16 cellular contexts compared by ENCODE assay signal in the genomic region with DNA sequence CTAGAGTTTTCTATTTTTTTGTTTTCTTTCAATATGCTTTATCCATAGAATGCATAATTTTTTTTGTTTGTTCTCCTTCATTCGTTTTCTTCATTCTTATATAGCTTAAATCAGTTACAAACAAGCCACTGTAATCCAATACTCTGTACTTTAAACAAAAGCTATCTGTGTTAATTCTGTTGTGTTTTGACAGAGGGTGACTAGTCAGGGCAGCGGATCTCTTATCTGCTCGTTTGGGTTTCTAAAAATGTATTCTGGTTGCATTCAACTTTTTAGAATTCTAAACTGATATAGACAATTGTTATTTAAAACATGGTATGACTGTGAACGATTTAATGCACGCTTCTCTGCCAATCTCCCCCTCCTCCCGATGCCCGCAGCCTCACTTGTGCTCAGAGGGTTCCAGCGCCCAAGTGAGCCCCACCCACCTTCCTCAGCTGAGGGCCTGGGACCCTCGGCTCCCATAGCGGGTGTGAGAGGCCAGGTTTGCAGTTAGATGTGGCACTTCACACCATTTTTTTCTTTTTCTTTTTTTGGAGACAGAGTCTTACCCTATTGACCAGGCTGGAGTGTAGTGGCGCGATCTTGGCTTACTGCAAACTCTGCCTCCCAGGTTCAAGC. TPM values are rescaled to one million over a fixed set of nuclear protein-coding genes. Genes with fewer than 3 reads are reported as not detected.
A peak's percentile ranks its signal among the peaks of the same experiment; 100 is the strongest.
DNase-seq lines count a peak whose midpoint lies in the region; ATAC-seq and TF ChIP-seq lines count a peak whose summit lies in the region.
"Had no signal": no experiment of that assay in that cellular context is flagged by ENCODE, and none has a peak within 500 bp of the region (broad histone marks: within the 10 kb centered on the region; RNA-seq: fewer than 3 reads in every experiment).

No MANE protein-coding gene starts in this region.

- peak; percentile 58 for DNase-seq in activated effector memory CD4-positive, alpha-beta T cell treated with anti-CD3 and anti-CD28 coated beads, Interleukin-2, amount 50 U/mL, for 16 hours
- DNase-seq in activated effector memory CD4-positive, alpha-beta T cell treated with Interleukin-2 at 50 U/mL for 16 hours: no peak
- no peak for DNase-seq in activated CD8-positive, alpha-beta T cell treated with anti-CD3 and anti-CD28 coated beads for 36 hours
- DNase-seq in foreskin melanocyte (peak; percentile 36), CD14-positive monocyte (ENCODE audit: low spot score) (no peak), CD1c-positive myeloid dendritic cell (ENCODE audit: extremely low spot score) (no peak)
- no peak for DNase-seq in stimulated activated naive CD8-positive, alpha-beta T cell treated with anti-CD3 and anti-CD28 coated beads, Interleukin-15, amount 100 ng/mL, for 72 hours
- DNase-seq: activated CD4-positive, alpha-beta T cell treated with anti-CD3 and anti-CD28 coated beads, Interleukin-2, amount 50 U/mL, for 4 hours; dermis blood vessel endothelial cell; DMS153; H7; lower lobe of right lung; NCI-H187 treated with DMSO at 0.1 percent for 48 hours; NCI-H524 treated with DMSO at 0.1 percent for 48 hours had no signal

- no peaks in the 10 kb centered on the region for H3K9me3 Mint-ChIP-seq in activated CD8-positive, alpha-beta T cell treated with anti-CD3 and anti-CD28 coated beads for 36 hours
- H3K9me3 Mint-ChIP-seq in stimulated activated naive CD8-positive, alpha-beta T cell treated with anti-CD3 and anti-CD28 coated beads, Interleukin-15, amount 100 ng/mL, for 72 hours: no peaks in the 10 kb centered on the region
- H3K9me3 Mint-ChIP-seq in CD14-positive monocyte: peaks cover 0 to 3% (median 0%) of the 10 kb centered on the region in 7 donors

- H3K27me3 Mint-ChIP-seq in activated CD8-positive, alpha-beta T cell treated with anti-CD3 and anti-CD28 coated beads for 36 hours: no peaks in the 10 kb centered on the region
- H3K27me3 Mint-ChIP-seq in stimulated activated naive CD8-positive, alpha-beta T cell treated with anti-CD3 and anti-CD28 coated beads, Interleukin-15, amount 100 ng/mL, for 72 hours: no peaks in the 10 kb centered on the region
- peaks cover 0 to 2% (median 0%) of the 10 kb centered on the region in 3 donors for H3K27me3 Mint-ChIP-seq in CD14-positive monocyte (ENCODE audit: low read depth in 3 of 3)

- H3K4me3 Mint-ChIP-seq in activated CD8-positive, alpha-beta T cell treated with anti-CD3 and anti-CD28 coated beads for 36 hours: peak overlapping the region; percentile 14
- peak overlapping the region; percentile 77 to 80 for H3K4me3 Mint-ChIP-seq in stimulated activated naive CD8-positive, alpha-beta T cell treated with anti-CD3 and anti-CD28 coated beads, Interleukin-15, amount 100 ng/mL, for 72 hours
- H3K4me3 Mint-ChIP-seq in CD14-positive monocyte: no peak overlapping the region

- no peak for ATAC-seq in activated CD8-positive, alpha-beta T cell treated with anti-CD3 and anti-CD28 coated beads for 36 hours
- no peak for ATAC-seq in stimulated activated naive CD8-positive, alpha-beta T cell treated with anti-CD3 and anti-CD28 coated beads, Interleukin-15, amount 100 ng/mL, for 72 hours
- ATAC-seq in HG02870 (IDR thresholded peaks at IDR 0.05; ENCODE audit: unreplicated experiment): no peak
- ATAC-seq: lower lobe of right lung, Panc1 had no signal

- intact Hi-C loops in activated CD8-positive, alpha-beta T cell treated with anti-CD3 and anti-CD28 coated beads for 36 hours (cut with micrococcal nuclease): no loop called here
- intact Hi-C loops in CD14-positive monocyte (cut with micrococcal nuclease): no loop called here

- TF ChIP-seq CTCF in activated CD8-positive, alpha-beta T cell treated with anti-CD3 and anti-CD28 coated beads for 36 hours (IDR thresholded peaks at IDR 0.05): no peak
- no peak for TF ChIP-seq CTCF in CD14-positive monocyte (IDR thresholded peaks at IDR 0.05)

- POLR2A ChIA-PET in activated CD8-positive, alpha-beta T cell treated with anti-CD3 and anti-CD28 coated beads for 36 hours (lab: Charles Lee): interaction anchor here (0.6 to 3.4 kb wide), 3 partner anchors 12 to 42 kb away, joined by 3 to 27 read pairs (median 4); no protein-coding TSS in a partner anchor

- peaks cover 46% of the 10 kb centered on the region for H3K36me3 Mint-ChIP-seq in activated CD8-positive, alpha-beta T cell treated with anti-CD3 and anti-CD28 coated beads for 36 hours (ENCODE audit: low read depth)
- H3K36me3 Mint-ChIP-seq in CD14-positive monocyte: peaks cover 0 to 2% of the 10 kb centered on the region in 2 donors

- CTCF ChIA-PET in activated CD8-positive, alpha-beta T cell treated with anti-CD3 and anti-CD28 coated beads for 36 hours (lab: Charles Lee): interaction anchor here (0.9 to 2.6 kb wide), 8 partner anchors 10 to 303 kb away, joined by 3 to 11 read pairs (median 4); no protein-coding TSS in a partner anchor

- H3K4me1 Mint-ChIP-seq in activated CD8-positive, alpha-beta T cell treated with anti-CD3 and anti-CD28 coated beads for 36 hours (ENCODE audit: low read depth): peaks cover 95% of the 10 kb centered on the region
- H3K4me1 Mint-ChIP-seq in stimulated activated naive CD8-positive, alpha-beta T cell treated with anti-CD3 and anti-CD28 coated beads, Interleukin-15, amount 100 ng/mL, for 72 hours: peaks cover 100% of the 10 kb centered on the region
- H3K4me1 Mint-ChIP-seq in CD14-positive monocyte: peaks cover 73% of the 10 kb centered on the region

- peak overlapping the region; percentile 97 for H3K27ac Mint-ChIP-seq in activated CD8-positive, alpha-beta T cell treated with anti-CD3 and anti-CD28 coated beads for 36 hours
- H3K27ac Mint-ChIP-seq in stimulated activated naive CD8-positive, alpha-beta T cell treated with anti-CD3 and anti-CD28 coated beads, Interleukin-15, amount 100 ng/mL, for 72 hours: peak overlapping the region in 1 of 2 donors; percentile 90
- H3K27ac Mint-ChIP-seq in CD14-positive monocyte: peak overlapping the region in 2 of 7 donors; percentile 54 to 85

RNA-seq across cellular contexts. Expression of gene NCK2, which starts 44.1 kb away (rescaled TPM):
- total RNA-seq in activated CD8-positive, alpha-beta T cell treated with anti-CD3 and anti-CD28 coated beads for 36 hours: 10 to 100 TPM; 68.3 to 69.7 TPM
- 1 to 10 TPM; 2.5 to 7.6 TPM for polyA plus RNA-seq in CD14-positive monocyte

Comparison
In these comparisons a context has a peak if more than half of its experiments do, and no peak if none do; other contexts are left out.
1. DNase-seq: peak in activated effector memory CD4-positive, alpha-beta T cell treated with anti-CD3 and anti-CD28 coated beads, Interleukin-2, amount 50 U/mL, for 16 hours (single experiment) and foreskin melanocyte (single experiment); none in activated effector memory CD4-positive, alpha-beta T cell treated with Interleukin-2 at 50 U/mL for 16 hours (single experiment), activated CD8-positive, alpha-beta T cell treated with anti-CD3 and anti-CD28 coated beads for 36 hours (single experiment), stimulated activated naive CD8-positive, alpha-beta T cell treated with anti-CD3 and anti-CD28 coated beads, Interleukin-15, amount 100 ng/mL, for 72 hours (0 of 2), CD14-positive monocyte (single experiment) and CD1c-positive myeloid dendritic cell (single experiment).
2. H3K4me3 Mint-ChIP-seq: peak in activated CD8-positive, alpha-beta T cell treated with anti-CD3 and anti-CD28 coated beads for 36 hours (single experiment) and stimulated activated naive CD8-positive, alpha-beta T cell treated with anti-CD3 and anti-CD28 coated beads, Interleukin-15, amount 100 ng/mL, for 72 hours (2 of 2); none in CD14-positive monocyte (0 of 2).